In the genomic region with DNA sequence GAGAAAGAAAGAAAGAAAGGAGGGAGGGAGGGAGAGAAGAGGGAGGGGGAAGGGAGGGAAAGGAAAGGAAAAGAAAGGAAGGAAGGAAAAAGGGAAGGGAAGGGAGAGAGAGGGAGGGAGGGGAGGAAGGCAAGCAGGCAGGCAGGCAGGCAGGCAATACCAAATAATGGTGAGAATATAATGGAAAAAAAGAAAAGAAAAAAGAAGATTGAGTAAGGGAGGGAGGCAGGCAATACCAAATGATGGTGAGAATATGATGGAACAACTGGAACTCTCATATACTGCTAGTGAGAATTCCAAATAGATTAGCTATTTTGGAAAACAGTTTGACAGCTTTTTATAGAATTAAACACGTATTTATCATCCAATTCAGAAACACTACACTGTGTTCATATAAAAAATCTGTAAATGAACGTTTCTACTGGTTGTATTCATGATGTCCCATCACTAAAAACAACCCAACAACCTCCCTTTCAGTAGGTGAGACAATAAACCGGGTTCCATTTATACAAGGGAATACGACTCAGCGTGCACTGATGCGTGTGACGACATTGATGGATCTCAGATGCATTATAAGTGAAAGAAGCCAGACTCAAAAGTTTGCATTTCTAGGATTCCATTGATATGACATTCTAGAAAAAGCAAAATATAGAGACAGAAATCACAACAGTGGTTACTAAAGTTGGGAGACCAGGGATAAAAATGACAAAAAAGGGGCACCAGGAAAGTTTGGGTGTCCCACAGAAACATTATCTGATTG, we compare ENCODE assay signal across 1 cellular context.
TF ChIP-seq lines count a peak whose summit lies in the region.

No MANE protein-coding gene starts in this region.

TF ChIP-seq in SK-N-SH treated with all-trans-retinoic acid at 6 μM for 48 hours, 23 proteins besides CTCF, POLR2A, EP300 and RAD21 (continued from another document):
- TF ChIP-seq, protein P1, sequence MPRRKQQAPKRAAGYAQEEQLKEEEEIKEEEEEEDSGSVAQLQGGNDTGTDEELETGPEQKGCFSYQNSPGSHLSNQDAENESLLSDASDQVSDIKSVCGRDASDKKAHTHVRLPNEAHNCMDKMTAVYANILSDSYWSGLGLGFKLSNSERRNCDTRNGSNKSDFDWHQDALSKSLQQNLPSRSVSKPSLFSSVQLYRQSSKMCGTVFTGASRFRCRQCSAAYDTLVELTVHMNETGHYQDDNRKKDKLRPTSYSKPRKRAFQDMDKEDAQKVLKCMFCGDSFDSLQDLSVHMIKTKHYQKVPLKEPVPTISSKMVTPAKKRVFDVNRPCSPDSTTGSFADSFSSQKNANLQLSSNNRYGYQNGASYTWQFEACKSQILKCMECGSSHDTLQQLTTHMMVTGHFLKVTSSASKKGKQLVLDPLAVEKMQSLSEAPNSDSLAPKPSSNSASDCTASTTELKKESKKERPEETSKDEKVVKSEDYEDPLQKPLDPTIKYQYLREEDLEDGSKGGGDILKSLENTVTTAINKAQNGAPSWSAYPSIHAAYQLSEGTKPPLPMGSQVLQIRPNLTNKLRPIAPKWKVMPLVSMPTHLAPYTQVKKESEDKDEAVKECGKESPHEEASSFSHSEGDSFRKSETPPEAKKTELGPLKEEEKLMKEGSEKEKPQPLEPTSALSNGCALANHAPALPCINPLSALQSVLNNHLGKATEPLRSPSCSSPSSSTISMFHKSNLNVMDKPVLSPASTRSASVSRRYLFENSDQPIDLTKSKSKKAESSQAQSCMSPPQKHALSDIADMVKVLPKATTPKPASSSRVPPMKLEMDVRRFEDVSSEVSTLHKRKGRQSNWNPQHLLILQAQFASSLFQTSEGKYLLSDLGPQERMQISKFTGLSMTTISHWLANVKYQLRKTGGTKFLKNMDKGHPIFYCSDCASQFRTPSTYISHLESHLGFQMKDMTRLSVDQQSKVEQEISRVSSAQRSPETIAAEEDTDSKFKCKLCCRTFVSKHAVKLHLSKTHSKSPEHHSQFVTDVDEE (CRISPR knock-in tag; IDR thresholded peaks at IDR 0.05) = no peak
- 0 out of 2 replicates have a peak, but pooled peaks have one; percentile 11 for TF ChIP-seq TCF4 (CRISPR knock-in tag; IDR thresholded peaks at IDR 0.05; ENCODE audit: borderline replicate concordance)
- TF ChIP-seq SNAI2 (CRISPR knock-in tag; IDR thresholded peaks at IDR 0.05) = no peak
- no peak for TF ChIP-seq ZC3H10 (CRISPR knock-in tag; IDR thresholded peaks at IDR 0.05)
- no peak for TF ChIP-seq BACH2 (CRISPR knock-in tag; IDR thresholded peaks at IDR 0.05; ENCODE audit: borderline replicate concordance)
- no peak for TF ChIP-seq ZNF70 (CRISPR knock-in tag; IDR thresholded peaks at IDR 0.05)
